In the genomic region with DNA sequence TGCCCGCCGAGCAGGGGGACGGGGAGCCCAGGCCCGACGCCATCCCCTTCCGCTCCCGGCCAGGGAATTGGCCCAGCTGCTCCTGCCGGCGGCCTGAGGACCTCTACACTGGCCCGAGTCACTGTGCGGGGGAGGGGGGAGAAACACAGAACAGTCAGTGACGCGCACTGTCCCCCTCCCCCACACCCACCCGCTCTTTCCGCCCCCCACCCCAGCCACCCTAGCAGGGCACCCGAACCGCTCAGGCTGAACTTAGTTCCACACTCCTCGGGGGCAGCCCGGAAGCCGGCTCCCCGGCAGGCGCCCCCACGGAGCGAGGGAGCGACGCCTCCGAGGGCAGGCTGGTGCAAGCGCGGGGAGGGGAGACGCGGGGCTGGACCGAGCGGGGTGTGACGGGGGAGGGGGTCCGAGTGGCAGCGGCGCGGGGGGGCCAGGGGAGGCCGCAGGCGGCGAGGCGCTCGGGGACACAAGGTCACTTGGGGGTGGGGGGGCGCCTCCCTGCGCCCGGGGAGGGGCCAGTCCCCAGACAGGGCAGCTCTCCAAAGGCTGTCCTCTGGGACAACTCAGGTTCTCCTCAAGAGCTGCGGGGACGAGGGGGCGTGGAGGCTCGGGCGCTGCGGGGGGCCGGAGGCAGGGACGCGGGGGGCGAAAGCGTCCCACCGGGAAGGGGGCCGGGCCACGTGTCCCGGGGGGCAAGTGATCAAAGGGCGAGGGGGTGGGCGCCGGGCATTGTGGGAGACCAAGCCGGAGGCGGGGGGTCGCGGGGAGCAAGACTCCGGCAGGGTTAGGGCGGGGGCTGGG, we compare ENCODE assay signal across 9 cellular contexts. TPM values are rescaled to one million over a fixed set of nuclear protein-coding genes. Genes with fewer than 3 reads are reported as not detected.
DNase-seq lines count a peak whose midpoint lies in the region; FAIRE-seq and TF ChIP-seq lines count a peak whose summit lies in the region.
"Had no signal": no experiment of that assay in that cellular context is flagged by ENCODE, and none has a peak within 500 bp of the region (broad histone marks: within the 10 kb centered on the region; RNA-seq: fewer than 3 reads in every experiment).

No MANE protein-coding gene starts in this region.

- peak; percentile 50 for DNase-seq in GM12892 (ENCODE audit: insufficient read length)
- DNase-seq in OCI-LY7 (ENCODE audit: low spot score) = peak; percentile 78
- peak; percentile 43 for DNase-seq in activated effector memory CD4-positive, alpha-beta T cell treated with Interleukin-2 at 50 U/mL for 16 hours
- peak in 1 of 2 donors; percentile 69 for DNase-seq in foreskin fibroblast
- DNase-seq in transverse colon = peak; percentile 72
- no peak for DNase-seq in DMS79 treated with DMSO at 0.1 percent for 48 hours (lab: John Stamatoyannopoulos, UW)
- DNase-seq in NCI-H526 treated with DMSO at 0.1 percent for 48 hours (lab: John Stamatoyannopoulos, UW) = no peak

- POLR2A ChIA-PET in OCI-LY7 (lab: Charles Lee) = interaction anchor here (0.6 to 1.5 kb wide), 2 partner anchors 9 to 118 kb away, joined by 3 to 4 read pairs; partner anchors contain the start of gene COPS7A

- H3K4me1 ChIP-seq in OCI-LY7 (ENCODE audit: insufficient read depth, low read length, poor library complexity, severe bottlenecking) (peaks cover 50% of the 10 kb centered on the region), transverse colon (peaks cover 28 to 49% (median 42%) of the 10 kb centered on the region in 4 donors)

- no peak for TF ChIP-seq RAD21 in neural cell (conservative IDR thresholded peaks at IDR 0.05)

- H3F3A ChIP-seq in neural cell (ENCODE audit: insufficient read depth, low read length, poor library complexity, severe bottlenecking) = peaks cover 6% of the 10 kb centered on the region

- FAIRE-seq in GM12892 (lab: Jason Lieb, UNC) = peak; percentile 86

- TF ChIP-seq EP300 in neural cell (conservative IDR thresholded peaks at IDR 0.05; ENCODE audit: poor library complexity, severe bottlenecking) (no peak), transverse colon (IDR thresholded peaks at IDR 0.05; ENCODE audit: low read depth) (no peak)

- H2AFZ ChIP-seq in OCI-LY7 (ENCODE audit: low read length) (peak overlapping the region; percentile 22; the same call in 1 of the 2 replicates), neural cell (ENCODE audit: low read depth, low read length) (peak overlapping the region; percentile 45)

- CTCF ChIA-PET in OCI-LY7 (lab: Charles Lee; ENCODE audit: unreplicated experiment) = interaction anchor here (0.7 kb wide), 1 partner anchor 21 kb away, joined by 5 read pairs; no protein-coding TSS in a partner anchor

- H3K27ac ChIP-seq in OCI-LY7 (ENCODE audit: low read depth, low read length, poor library complexity, severe bottlenecking) = peak overlapping the region; percentile 75
- H3K27ac ChIP-seq in neural cell (ENCODE audit: low read length) = peak overlapping the region; percentile 89
- peak overlapping the region; percentile 98 to 99 (median 99) for H3K27ac ChIP-seq in transverse colon

- intact Hi-C loops in OCI-LY7 (cut with micrococcal nuclease; ENCODE audit: unreplicated experiment) = loop anchor here (2.0 to 5.0 kb wide), 2 partner anchors 36 to 81 kb away; partner anchors contain the start of gene ZNF384
- intact Hi-C loops in transverse colon (cut with DNase I; ENCODE audit: low total_unique reads) = no loop called here

- 1% methylated on average over 27 of the region's 70 CpGs; no CpG with 5 or more reads in 1 of the 2 donors for WGBS in transverse colon (ENCODE audit: low coverage in 1 of 2), 2 donors

- no TSS peak for BruUV-seq in OCI-LY7 (replicated peaks; lab: Mats Ljungman, UMichigan)

- H3K27me3 ChIP-seq in neural cell (ENCODE audit: insufficient read depth, low read depth, low read length) = no peaks in the 10 kb centered on the region
- no peaks in the 10 kb centered on the region for H3K27me3 ChIP-seq in transverse colon

- H3K79me2 ChIP-seq in OCI-LY7 (ENCODE audit: insufficient read depth, low read depth, low read length) = peaks cover 41% of the 10 kb centered on the region
- H3K79me2 ChIP-seq in neural cell (replicated peaks; ENCODE audit: insufficient read depth, low read length) = peaks cover 47% of the 10 kb centered on the region

- H3K4me3 ChIP-seq in OCI-LY7 (ENCODE audit: low read depth, low read length, poor library complexity, severe bottlenecking) = peak overlapping the region; percentile 78
- peak overlapping the region; percentile 83 to 93 for H3K4me3 ChIP-seq in foreskin fibroblast (ENCODE audit: low read depth in 1 of 2, low read length in 2 of 2)
- peak overlapping the region; percentile 69 for H3K4me3 ChIP-seq in neural cell (ENCODE audit: low read length)
- peak overlapping the region; percentile 82 to 99 (median 95) for H3K4me3 ChIP-seq in transverse colon

- no peaks in the 10 kb centered on the region for H3K9me3 ChIP-seq in OCI-LY7 (ENCODE audit: low read length)
- no peaks in the 10 kb centered on the region for H3K9me3 ChIP-seq in neural cell (ENCODE audit: low read length)
- no peaks in the 10 kb centered on the region for H3K9me3 ChIP-seq in transverse colon

- in situ Hi-C loops in transverse colon (cut with MboI; ENCODE audit: low pct_ligation_motif_present in 1 of 4, low pct_unique_long_range_greater_than_20kb in 1 of 4, low sequenced_read_pairs in 3 of 4) = no loop called here

- H4K20me1 ChIP-seq in OCI-LY7 (ENCODE audit: insufficient read depth, low read length) (peaks cover 18% of the 10 kb centered on the region), neural cell (ENCODE audit: insufficient read depth) (peaks cover 20% of the 10 kb centered on the region)

- TF ChIP-seq POLR2A in GM12892 (IDR thresholded peaks at IDR 0.05; ENCODE audit: low read depth, low read length) (peak; percentile 13; the same call in 1 of the 2 replicates), transverse colon (IDR thresholded peaks at IDR 0.05) (no peak)

- H3K9me2 ChIP-seq in OCI-LY7 (ENCODE audit: insufficient read depth, low read length) (no peaks in the 10 kb centered on the region), neural cell (ENCODE audit: insufficient read depth, low read length) (no peaks in the 10 kb centered on the region)

- H3K36me3 ChIP-seq in OCI-LY7 (ENCODE audit: insufficient read depth, low read length) = peaks cover 44% of the 10 kb centered on the region
- no peaks in the 10 kb centered on the region for H3K36me3 ChIP-seq in neural cell (ENCODE audit: insufficient read depth, low read length)
- peaks cover 0 to 11% (median 5%) of the 10 kb centered on the region in 4 donors for H3K36me3 ChIP-seq in transverse colon

- TF ChIP-seq CTCF in OCI-LY7 (conservative IDR thresholded peaks at IDR 0.05; ENCODE audit: low read length) (no peak), foreskin fibroblast (IDR thresholded peaks at IDR 0.05; ENCODE audit: low read depth, low read length) (no peak), neural cell (IDR thresholded peaks at IDR 0.05; ENCODE audit: poor library complexity, severe bottlenecking) (no peak), transverse colon (IDR thresholded peaks at IDR 0.05) (no peak)

- H3K4me2 ChIP-seq in OCI-LY7 (ENCODE audit: low read length) (peak overlapping the region; percentile 94), neural cell (ENCODE audit: low read length) (peak overlapping the region; percentile 59)

- H3K9ac ChIP-seq in neural cell (ENCODE audit: low read length) = peak overlapping the region; percentile 95

TF ChIP-seq in neural cell, 6 proteins besides CTCF, POLR2A, EP300 and RAD21 (continues in another document):
- TF ChIP-seq EZH2 (IDR thresholded peaks at IDR 0.05; ENCODE audit: borderline replicate concordance, insufficient read depth, low read length, poor library complexity, severe bottlenecking) (no peak), SMC3 (conservative IDR thresholded peaks at IDR 0.05; ENCODE audit: poor library complexity) (no peak), MXI1 (conservative IDR thresholded peaks at IDR 0.05; ENCODE audit: poor library complexity, severe bottlenecking) (no peak), TAF1 (IDR thresholded peaks at IDR 0.05; ENCODE audit: low read depth) (no peak), POLR2AphosphoS5 (IDR thresholded peaks at IDR 0.05) (no peak)

RNA-seq across cellular contexts. Expression of gene CHD4, which starts 0.6 kb away (rescaled TPM):
- polyA plus RNA-seq in GM12892 (2012; ENCODE audit: missing spikeins) = 95.7 TPM
- 287 and 319 TPM in 2 replicates for total RNA-seq in OCI-LY7 (2014; rRNA removed; shearing (Covaris generic))
- total RNA-seq in OCI-LY7 (2022) (247 and 267 TPM in 2 replicates), transverse colon (100 to 1,000 TPM; 142 to 165 (median 154) TPM)
- polyA plus RNA-seq in neural cell = 146 and 173 TPM in 2 replicates
- 335 TPM in 2 replicates for polyA minus RNA-seq in neural cell

RNA-seq across cellular contexts. Expression of gene LPAR5, which starts 29.2 kb away (rescaled TPM):
- 1.7 TPM for polyA plus RNA-seq in GM12892 (2012; ENCODE audit: missing spikeins)
- 7.7 and 14.4 TPM in 2 replicates for total RNA-seq in OCI-LY7 (2014; rRNA removed; shearing (Covaris generic))
- total RNA-seq in OCI-LY7 (2022) = 25.3 and 25.6 TPM in 2 replicates
- polyA plus RNA-seq in neural cell = 0.48 TPM in 1 of 2 replicates, not detected in the other
- polyA minus RNA-seq in neural cell = 0.49 TPM in 1 of 2 replicates, not detected in the other
- total RNA-seq in transverse colon = 10 to 100 TPM; 27.9 to 50.1 (median 30.2) TPM
- total RNA-seq: glomerular endothelial cell had no signal

RNA-seq across cellular contexts. Expression of gene NOP2, which starts 38.4 kb away (rescaled TPM):
- 60.0 TPM for polyA plus RNA-seq in GM12892 (2012; ENCODE audit: missing spikeins)
- 87.9 and 116 TPM in 2 replicates for total RNA-seq in OCI-LY7 (2014; rRNA removed; shearing (Covaris generic))
- 86.5 and 100 TPM in 2 replicates for total RNA-seq in OCI-LY7 (2022)
- 30.7 and 38.8 TPM in 2 replicates for polyA plus RNA-seq in neural cell
- 23.9 and 29.6 TPM in 2 replicates for polyA minus RNA-seq in neural cell
- 100 to 1,000 TPM in 1 of 4 donors, 10 to 100 TPM in 3; 12.8 to 167 (median 30.5) TPM for total RNA-seq in transverse colon

RNA-seq across cellular contexts. Expression of gene ACRBP, which starts 40.7 kb away (rescaled TPM):
- 2.1 TPM for polyA plus RNA-seq in GM12892 (2012; ENCODE audit: missing spikeins)
- total RNA-seq in OCI-LY7 (2014; rRNA removed; shearing (Covaris generic)) = 3.6 and 4.4 TPM in 2 replicates
- 9.3 and 9.4 TPM in 2 replicates for total RNA-seq in OCI-LY7 (2022)
- 1.6 and 4.7 TPM in 2 replicates for polyA plus RNA-seq in neural cell
- polyA minus RNA-seq in neural cell = 1.7 and 2.0 TPM in 2 replicates
- total RNA-seq in transverse colon = 1 to 10 TPM in 3 of 4 donors, not detected in 1; 2.2 to 2.9 (median 2.7) TPM

RNA-seq across cellular contexts. Expression of gene IFFO1, which starts 50.7 kb away (rescaled TPM):
- 6.2 TPM for polyA plus RNA-seq in GM12892 (2012; ENCODE audit: missing spikeins)
- 16.9 and 25.4 TPM in 2 replicates for total RNA-seq in OCI-LY7 (2014; rRNA removed; shearing (Covaris generic))
- total RNA-seq in OCI-LY7 (2022) (30.5 and 32.3 TPM in 2 replicates), transverse colon (10 to 100 TPM in 1 of 4 donors, 1 to 10 TPM in 3; 6.1 to 54.2 (median 8.0) TPM)
- 12.0 and 16.9 TPM in 2 replicates for polyA plus RNA-seq in neural cell
- 10.0 and 13.6 TPM in 2 replicates for polyA minus RNA-seq in neural cell

Comparison
In these comparisons a context has a peak if more than half of its experiments do, and no peak if none do; other contexts are left out.
1. DNase-seq: peak in GM12892 (single experiment), OCI-LY7 (single experiment), activated effector memory CD4-positive, alpha-beta T cell treated with Interleukin-2 at 50 U/mL for 16 hours (single experiment) and transverse colon (single experiment); none in DMS79 treated with DMSO at 0.1 percent for 48 hours (single experiment) and NCI-H526 treated with DMSO at 0.1 percent for 48 hours (single experiment).
2. Peak in every context shown above with its lines, with median percentiles within 50 percentile points of each other: H3K27ac ChIP-seq and H3K4me3 ChIP-seq.